Comparison of ENCODE assay signal across 8 cellular contexts in genomic region chr19:16078311-16078758, GRCh38. TPM values are rescaled to one million over a fixed set of nuclear protein-coding genes. Genes with fewer than 3 reads are reported as not detected.
DNase-seq lines count a peak whose midpoint lies in the region; ATAC-seq and TF ChIP-seq lines count a peak whose summit lies in the region.

No MANE protein-coding gene starts in this region.

- WGBS in right cardiac atrium, result 20% methylated on average over 9 of the region's 9 CpGs

- H3K4me1 ChIP-seq in MM.1S (ENCODE audit: low read length) (peaks cover 18% of the 10 kb centered on the region), right cardiac atrium (ENCODE audit: control insufficient read depth, insufficient read depth, low read length) (peaks cover 4% of the 10 kb centered on the region), skeletal muscle satellite cell (ENCODE audit: control insufficient read depth, insufficient read depth, low read length) (peaks cover 40% of the 10 kb centered on the region)

- no peak for TF ChIP-seq CTCF in CD14-positive monocyte (IDR thresholded peaks at IDR 0.05)
- TF ChIP-seq CTCF in MM.1S (IDR thresholded peaks at IDR 0.05; ENCODE audit: low read length), result no peak

- peaks cover 68% of the 10 kb centered on the region for H3K79me2 ChIP-seq in MM.1S (ENCODE audit: low read length)

- H2AFZ ChIP-seq in MM.1S (ENCODE audit: low read length), result no peak overlapping the region

- no peaks in the 10 kb centered on the region for H4K20me1 ChIP-seq in MM.1S (ENCODE audit: insufficient read depth, low read length)

- H3K4me1 Mint-ChIP-seq in CD14-positive monocyte, result peaks cover 67% of the 10 kb centered on the region
- H3K4me1 Mint-ChIP-seq in activated naive CD4-positive, alpha-beta T cell treated with anti-CD3 and anti-CD28 coated beads, Interleukin-2, amount 50 U/mL, for 24 hours, result peaks cover 69% of the 10 kb centered on the region

- peak overlapping the region; percentile 91 for H3K4me2 ChIP-seq in MM.1S (ENCODE audit: low read depth, low read length)
- H3K4me2 ChIP-seq in skeletal muscle satellite cell (ENCODE audit: low read length), result peak overlapping the region; percentile 99

- H3K36me3 ChIP-seq in MM.1S (replicated peaks; ENCODE audit: insufficient read depth, low read length), result peaks cover 14% of the 10 kb centered on the region; the same call in 1 of the 2 replicates
- H3K36me3 ChIP-seq in skeletal muscle satellite cell (ENCODE audit: insufficient read depth, low read length), result peaks cover 58% of the 10 kb centered on the region

- H3K9me3 ChIP-seq in MM.1S (replicated peaks; ENCODE audit: insufficient read depth, low read length), result no peaks in the 10 kb centered on the region
- H3K9me3 ChIP-seq in right cardiac atrium (ENCODE audit: control insufficient read depth, low read length), result no peaks in the 10 kb centered on the region
- no peaks in the 10 kb centered on the region for H3K9me3 ChIP-seq in skeletal muscle satellite cell (replicated peaks; ENCODE audit: low read length)

- H3K4me3 ChIP-seq in MM.1S (ENCODE audit: low read length), result peak overlapping the region; percentile 99
- H3K4me3 ChIP-seq in right cardiac atrium (ENCODE audit: low read length), result peak overlapping the region; percentile 53
- H3K4me3 ChIP-seq in skeletal muscle satellite cell (ENCODE audit: low read length), result peak overlapping the region; percentile 83

- peaks cover 0 to 3% (median 0%) of the 10 kb centered on the region in 3 donors for H3K27me3 Mint-ChIP-seq in CD14-positive monocyte (ENCODE audit: low read depth in 3 of 3)
- no peaks in the 10 kb centered on the region for H3K27me3 Mint-ChIP-seq in activated naive CD4-positive, alpha-beta T cell treated with anti-CD3 and anti-CD28 coated beads, Interleukin-2, amount 50 U/mL, for 24 hours

- H3K4me3 Mint-ChIP-seq in CD14-positive monocyte, result peak overlapping the region; percentile 88 to 92
- peak overlapping the region; percentile 82 for H3K4me3 Mint-ChIP-seq in activated naive CD4-positive, alpha-beta T cell treated with anti-CD3 and anti-CD28 coated beads, Interleukin-2, amount 50 U/mL, for 24 hours

- DNase-seq in CD14-positive monocyte (ENCODE audit: low spot score) (no peak), MM.1S (peak; percentile 68), right cardiac atrium (no peak), GF-D8 (lab: John Stamatoyannopoulos, UW) (no peak), erythroblast (lab: John Stamatoyannopoulos, UW) (no peak)
- DNase-seq in stimulated activated CD4-positive, alpha-beta T cell treated with anti-CD3 and anti-CD28 coated beads, Interleukin-4, amount 100 ng/mL, for 1 hour, result no peak

- TF ChIP-seq POLR2A in erythroblast (IDR thresholded peaks at IDR 0.05; ENCODE audit: low read length), result no peak

- H3K9me2 ChIP-seq in MM.1S (replicated peaks; ENCODE audit: insufficient read depth, low read length), result no peaks in the 10 kb centered on the region

- H3K27ac Mint-ChIP-seq in CD14-positive monocyte, result peak overlapping the region; percentile 96 to 100 (median 99)
- peak overlapping the region; percentile 98 for H3K27ac Mint-ChIP-seq in activated naive CD4-positive, alpha-beta T cell treated with anti-CD3 and anti-CD28 coated beads, Interleukin-2, amount 50 U/mL, for 24 hours

- peaks cover 30 to 44% of the 10 kb centered on the region in 2 donors for H3K36me3 Mint-ChIP-seq in CD14-positive monocyte
- H3K36me3 Mint-ChIP-seq in activated naive CD4-positive, alpha-beta T cell treated with anti-CD3 and anti-CD28 coated beads, Interleukin-2, amount 50 U/mL, for 24 hours, result peaks cover 4% of the 10 kb centered on the region

- H3K27ac ChIP-seq in MM.1S (ENCODE audit: low read length) (peak overlapping the region; percentile 97), right cardiac atrium (ENCODE audit: low read length) (peak overlapping the region; percentile 99)

- peaks cover 50% of the 10 kb centered on the region for H3F3A ChIP-seq in MM.1S (ENCODE audit: insufficient read depth, low read length)

- intact Hi-C loops in CD14-positive monocyte (cut with micrococcal nuclease) (loop anchor here (5.0 kb wide), 1 partner anchor 34 kb away; the partner anchor contains the start of gene RAB8A (in 2 of the 2)), right cardiac atrium (cut with DNase I) (no loop called here)

- H3K27me3 ChIP-seq in MM.1S (replicated peaks; ENCODE audit: insufficient read depth, low read length), result no peaks in the 10 kb centered on the region
- no peaks in the 10 kb centered on the region for H3K27me3 ChIP-seq in right cardiac atrium (ENCODE audit: control insufficient read depth, insufficient read depth)
- no peaks in the 10 kb centered on the region for H3K27me3 ChIP-seq in skeletal muscle satellite cell (ENCODE audit: control insufficient read depth, insufficient read depth, low read length)

- H3K9ac ChIP-seq in MM.1S (ENCODE audit: low read length) (peak overlapping the region; percentile 98), skeletal muscle satellite cell (ENCODE audit: low read depth, low read length) (peak overlapping the region; percentile 99)

- ATAC-seq in right cardiac atrium, result no peak

- peaks cover 0 to 2% (median 0%) of the 10 kb centered on the region in 7 donors for H3K9me3 Mint-ChIP-seq in CD14-positive monocyte
- no peaks in the 10 kb centered on the region for H3K9me3 Mint-ChIP-seq in activated naive CD4-positive, alpha-beta T cell treated with anti-CD3 and anti-CD28 coated beads, Interleukin-2, amount 50 U/mL, for 24 hours

RNA-seq across cellular contexts. Expression of gene TPM4, which starts 2.0 kb away (rescaled TPM):
- polyA plus RNA-seq in CD14-positive monocyte (100 to 1,000 TPM; 146 to 170 TPM), right cardiac atrium (137 TPM)
- 100 to 1,000 TPM in 3 of 4 donors, 10 to 100 TPM in 1; 87.7 to 226 (median 130) TPM for total RNA-seq in right cardiac atrium
- 950 and 979 TPM in 2 replicates for total RNA-seq in skeletal muscle satellite cell (2012; rRNA removed)

RNA-seq across cellular contexts. Expression of gene RAB8A, which starts 33.4 kb away (rescaled TPM):
- polyA plus RNA-seq in CD14-positive monocyte, result 100 to 1,000 TPM; 109 to 124 TPM
- total RNA-seq in right cardiac atrium, result 10 to 100 TPM; 22.6 to 30.0 (median 24.5) TPM
- polyA plus RNA-seq in right cardiac atrium, result 12.9 TPM
- 69.0 and 80.6 TPM in 2 replicates for total RNA-seq in skeletal muscle satellite cell (2012; rRNA removed)

Comparison
In these comparisons a context has a peak if more than half of its experiments do, and no peak if none do; other contexts are left out.
1. intact Hi-C loops: an anchor here in CD14-positive monocyte (5.0 kb wide); none called in right cardiac atrium.